In genomic region chr5:67166460-67166871, GRCh38 we compare ENCODE assay signal across 8 cellular contexts. TPM values are rescaled to one million over a fixed set of nuclear protein-coding genes. Genes with fewer than 3 reads are reported as not detected.
DNase-seq lines count a peak whose midpoint lies in the region; ATAC-seq and TF ChIP-seq lines count a peak whose summit lies in the region.

No MANE protein-coding gene starts in this region.

- peak overlapping the region; percentile 4 for H3K18ac ChIP-seq in neuronal stem cell (ENCODE audit: low read length)

- ATAC-seq in GM18868 (IDR thresholded peaks at IDR 0.05; ENCODE audit: unreplicated experiment) (peak; percentile 42), HG03139 (IDR thresholded peaks at IDR 0.05; ENCODE audit: unreplicated experiment) (peak; percentile 48)
- ATAC-seq in activated CD4-positive, alpha-beta T cell treated with anti-CD3 and anti-CD28 coated beads for 36 hours: peak; percentile 84

- TF ChIP-seq EP300 in suprapubic skin (IDR thresholded peaks at IDR 0.05): no peak

- H3K36me3 ChIP-seq in neuronal stem cell (replicated peaks in 1 of 2; ENCODE audit: control insufficient read depth in 2 of 2, insufficient read depth in 2 of 2, low read length in 2 of 2) (peaks cover 0 to 37% of the 10 kb centered on the region in 2 donors), suprapubic skin (peaks cover 40% of the 10 kb centered on the region)

- DNase-seq in activated CD4-positive, alpha-beta T cell treated with anti-CD3 and anti-CD28 coated beads for 36 hours: peak; percentile 84
- peak; percentile 39 for DNase-seq in effector CD4-positive, alpha-beta T cell
- DNase-seq in neuronal stem cell (ENCODE audit: low spot score) (no peak), suprapubic skin (ENCODE audit: low spot score in 2 of 2) (peak; percentile 74 to 88), NCI-H146 (lab: John Stamatoyannopoulos, UW) (no peak), A172 (ENCODE audit: low spot score) (no peak)

- H3K27ac ChIP-seq in neuronal stem cell (replicated peaks; ENCODE audit: low read length): peak overlapping the region; percentile 71
- peak overlapping the region; percentile 76 for H3K27ac ChIP-seq in suprapubic skin

- peak overlapping the region; percentile 32 for H2AFZ ChIP-seq in neuronal stem cell (ENCODE audit: low read length)

- H3K36me3 Mint-ChIP-seq in activated CD4-positive, alpha-beta T cell treated with anti-CD3 and anti-CD28 coated beads for 36 hours (ENCODE audit: low read depth): peaks cover 30% of the 10 kb centered on the region

- H3K27me3 Mint-ChIP-seq in activated CD4-positive, alpha-beta T cell treated with anti-CD3 and anti-CD28 coated beads for 36 hours: no peaks in the 10 kb centered on the region

- peaks cover 50% of the 10 kb centered on the region for H3K4me1 Mint-ChIP-seq in activated CD4-positive, alpha-beta T cell treated with anti-CD3 and anti-CD28 coated beads for 36 hours

- H2BK5ac ChIP-seq in neuronal stem cell (ENCODE audit: low read length): peak overlapping the region; percentile 18

- H3K4me3 ChIP-seq in neuronal stem cell (ENCODE audit: low read length in 2 of 2): no peak overlapping the region
- peak overlapping the region; percentile 34 for H3K4me3 ChIP-seq in suprapubic skin

- peak overlapping the region; percentile 29 for H2AK5ac ChIP-seq in neuronal stem cell (ENCODE audit: low read depth, low read length)

- peaks cover 0 to 12% of the 10 kb centered on the region in 2 donors for H3K4me1 ChIP-seq in neuronal stem cell (ENCODE audit: control insufficient read depth in 2 of 2, insufficient read depth in 1 of 2, low read depth in 1 of 2, low read length in 2 of 2)
- H3K4me1 ChIP-seq in suprapubic skin: peaks cover 9% of the 10 kb centered on the region

- CTCF ChIA-PET in activated CD4-positive, alpha-beta T cell treated with anti-CD3 and anti-CD28 coated beads for 36 hours (lab: Charles Lee): interaction anchor here (0.6 to 16.7 kb wide), 10 partner anchors 10 to 1114 kb away, joined by 3 to 276 read pairs (median 4); no protein-coding TSS in a partner anchor

- H4K91ac ChIP-seq in neuronal stem cell (ENCODE audit: low read depth, low read length, poor library complexity): no peak overlapping the region

- no peak overlapping the region for H3K9ac ChIP-seq in neuronal stem cell (ENCODE audit: low read depth, low read length, poor library complexity)

- WGBS in neuronal stem cell (ENCODE audit: extremely low coverage in 2 of 2, insufficient read length in 2 of 2, insufficient replicate concordance in 1 of 2), 2 donors: no CpG with 5 or more reads among the region's 18 CpGs
- WGBS in suprapubic skin: 39% methylated on average over 7 of the region's 18 CpGs

- POLR2A ChIA-PET in activated CD4-positive, alpha-beta T cell treated with anti-CD3 and anti-CD28 coated beads for 36 hours (lab: Charles Lee): interaction anchor here (0.6 to 1.8 kb wide), 2 partner anchors 41 to 1095 kb away, joined by 6 to 7 read pairs; no protein-coding TSS in a partner anchor

- no peak overlapping the region for H2BK120ac ChIP-seq in neuronal stem cell (ENCODE audit: low read depth, low read length)

- H2BK15ac ChIP-seq in neuronal stem cell (ENCODE audit: low read length): peak overlapping the region; percentile 52

- H3K4me2 ChIP-seq in neuronal stem cell (ENCODE audit: insufficient read depth, low read length, poor library complexity, severe bottlenecking): peak overlapping the region; percentile 36

- no peaks in the 10 kb centered on the region for H3K79me1 ChIP-seq in neuronal stem cell (ENCODE audit: low read depth, low read length)

- H3K9me3 Mint-ChIP-seq in activated CD4-positive, alpha-beta T cell treated with anti-CD3 and anti-CD28 coated beads for 36 hours (ENCODE audit: low read depth): no peaks in the 10 kb centered on the region

- no peak for TF ChIP-seq CTCF in suprapubic skin (IDR thresholded peaks at IDR 0.05)

- TF ChIP-seq POLR2A in suprapubic skin (IDR thresholded peaks at IDR 0.05): no peak

- peak overlapping the region; percentile 97 for H3K27ac Mint-ChIP-seq in activated CD4-positive, alpha-beta T cell treated with anti-CD3 and anti-CD28 coated beads for 36 hours

- H3K9me3 ChIP-seq in neuronal stem cell (replicated peaks in 1 of 2; ENCODE audit: control insufficient read depth in 2 of 2, insufficient read depth in 1 of 2, low read depth in 1 of 2, low read length in 2 of 2) (no peaks in the 10 kb centered on the region), suprapubic skin (no peaks in the 10 kb centered on the region)

- H3K14ac ChIP-seq in neuronal stem cell (ENCODE audit: low read length): no peak overlapping the region

- H4K8ac ChIP-seq in neuronal stem cell (ENCODE audit: low read depth, low read length): peak overlapping the region; percentile 44

- no peak overlapping the region for H3K4ac ChIP-seq in neuronal stem cell (ENCODE audit: low read length)

- no peaks in the 10 kb centered on the region for H3K27me3 ChIP-seq in neuronal stem cell (ENCODE audit: control insufficient read depth in 3 of 3, insufficient read depth in 3 of 3, low read depth in 1 of 3, low read length in 3 of 3)
- no peaks in the 10 kb centered on the region for H3K27me3 ChIP-seq in suprapubic skin

- H2BK12ac ChIP-seq in neuronal stem cell (ENCODE audit: low read length): no peak overlapping the region

- intact Hi-C loops in activated CD4-positive, alpha-beta T cell treated with anti-CD3 and anti-CD28 coated beads for 36 hours (cut with DNase I, micrococcal nuclease): loop anchor here (1.0 to 10.0 kb wide), 4 partner anchors 43 to 1086 kb away; partner anchors contain the start of gene PIK3R1 (in 1 of the 2)

- H3K23ac ChIP-seq in neuronal stem cell (ENCODE audit: low read depth, low read length, poor library complexity): no peak overlapping the region

- H3K4me3 Mint-ChIP-seq in activated CD4-positive, alpha-beta T cell treated with anti-CD3 and anti-CD28 coated beads for 36 hours: peak overlapping the region; percentile 74

RNA-seq across cellular contexts. Expression of gene CD180, which starts 30.1 kb away (rescaled TPM):
- total RNA-seq in activated CD4-positive, alpha-beta T cell treated with anti-CD3 and anti-CD28 coated beads for 36 hours: under 1 TPM in 1 of 2 experiments, not detected in 1; 0.12 TPM
- polyA plus RNA-seq in neuronal stem cell (2013, experiment 1 of 2): not detected
- not detected for polyA plus RNA-seq in neuronal stem cell (2013, experiment 2 of 2)
- total RNA-seq in suprapubic skin: under 1 TPM in 3 of 4 donors, not detected in 1; 0.11 to 0.32 (median 0.18) TPM
- total RNA-seq in A172 (2014; rRNA removed; shearing (Covaris generic)): 0.03 and 0.53 TPM in 2 replicates

Comparison
In these comparisons a context has a peak if more than half of its experiments do, and no peak if none do; other contexts are left out.
1. DNase-seq: peak in activated CD4-positive, alpha-beta T cell treated with anti-CD3 and anti-CD28 coated beads for 36 hours (single experiment), effector CD4-positive, alpha-beta T cell (single experiment) and suprapubic skin (2 of 2); none in neuronal stem cell (single experiment), NCI-H146 (single experiment) and A172 (single experiment).
2. Peak in every context shown above with its lines, with median percentiles within 50 percentile points of each other: ATAC-seq.